Comparison of ENCODE assay signal across 9 cellular contexts in genomic region chr13:24605923-24606372, GRCh38.
DNase-seq lines count a peak whose midpoint lies in the region; FAIRE-seq and TF ChIP-seq lines count a peak whose summit lies in the region.
"Had no signal": no experiment of that assay in that cellular context is flagged by ENCODE, and none has a peak within 500 bp of the region (broad histone marks: within the 10 kb centered on the region; RNA-seq: fewer than 3 reads in every experiment).

No MANE protein-coding gene starts in this region.

- no peak overlapping the region for H3K27ac Mint-ChIP-seq in Caco-2 (ENCODE audit: unreplicated experiment)

- no peaks in the 10 kb centered on the region for H3K36me3 Mint-ChIP-seq in Caco-2 (ENCODE audit: insufficient read depth, unreplicated experiment)

- H3K4me1 Mint-ChIP-seq in Caco-2 (ENCODE audit: low read depth, unreplicated experiment): no peaks in the 10 kb centered on the region

- CTCF ChIA-PET in AG04449 (lab: Yijun Ruan, JAX): interaction anchor here (0.6 to 7.5 kb wide), 22 partner anchors 9 to 362 kb away, joined by 3 to 119 read pairs (median 4); no protein-coding TSS in a partner anchor
- CTCF ChIA-PET in Caco-2 (lab: Charles Lee): no interaction called here

- H3K36me3 ChIP-seq in fibroblast of lung (ENCODE audit: control insufficient read depth, insufficient read depth, low read length) (no peaks in the 10 kb centered on the region), Caco-2 (ENCODE audit: control insufficient read depth, insufficient read depth, low read length) (no peaks in the 10 kb centered on the region)

- no peak for FAIRE-seq in urothelium cell line (lab: Jason Lieb, UNC)

- H3K79me2 ChIP-seq in fibroblast of lung (ENCODE audit: control insufficient read depth, insufficient read depth, low read length): no peaks in the 10 kb centered on the region

- H3K4me1 ChIP-seq in fibroblast of lung (ENCODE audit: control insufficient read depth, extremely low read depth, insufficient read depth, low read length): no peaks in the 10 kb centered on the region
- H3K4me1 ChIP-seq in Caco-2: no peaks in the 10 kb centered on the region

- no peak overlapping the region for H3K4me2 ChIP-seq in fibroblast of lung (ENCODE audit: extremely low read depth, insufficient read depth, low read length)

- intact Hi-C loops in Caco-2 (cut with micrococcal nuclease; ENCODE audit: unreplicated experiment): no loop called here

- peak; percentile 27 for TF ChIP-seq CTCF in AG04449 (IDR thresholded peaks at IDR 0.05; ENCODE audit: insufficient read depth, low read length, missing control alignments)
- peak; percentile 34; the same call in 1 of the 2 replicates for TF ChIP-seq CTCF in GM12875 (IDR thresholded peaks at IDR 0.05; ENCODE audit: borderline replicate concordance, insufficient read depth, low read depth, low read length)
- TF ChIP-seq CTCF in fibroblast of lung (conservative IDR thresholded peaks at IDR 0.05 in 1 of 2, IDR thresholded peaks at IDR 0.05 in 1 of 2; ENCODE audit: low read depth in 1 of 2, low read length in 2 of 2): no peak
- no peak for TF ChIP-seq CTCF in Caco-2 (IDR thresholded peaks at IDR 0.05; ENCODE audit: insufficient read depth in 1 of 2, low read depth in 1 of 2, low read length in 1 of 2, severe bottlenecking in 1 of 2, unreplicated experiment in 1 of 2)

- no peaks in the 10 kb centered on the region for H3K27me3 ChIP-seq in fibroblast of lung (ENCODE audit: control insufficient read depth, insufficient read depth, low read length)
- H3K27me3 ChIP-seq in Caco-2 (replicated peaks; ENCODE audit: control insufficient read depth, insufficient read depth, low read length): no peaks in the 10 kb centered on the region

- no peak overlapping the region for H3K9ac ChIP-seq in fibroblast of lung (ENCODE audit: insufficient read depth, low read length)

- peaks cover 9% of the 10 kb centered on the region for H3K27me3 Mint-ChIP-seq in Caco-2 (ENCODE audit: insufficient read depth, unreplicated experiment)

- POLR2A ChIA-PET in AG04449 (lab: Yijun Ruan, JAX) (no interaction called here), Caco-2 (lab: Charles Lee) (no interaction called here)

- H4K20me1 ChIP-seq in fibroblast of lung (ENCODE audit: control insufficient read depth, extremely low read depth, insufficient read depth, low read length): no peaks in the 10 kb centered on the region

- DNase-seq in AG04449 (ENCODE audit: low read depth, low spot score): no peak
- DNase-seq in NCI-H748 (lab: John Stamatoyannopoulos, UW; ENCODE audit: unreplicated experiment): peak; percentile 83
- DNase-seq in fibroblast of lung (ENCODE audit: low read depth in 2 of 2): peak; percentile 24 to 31
- no peak for DNase-seq in medulla oblongata (ENCODE audit: extremely low spot score)
- no peak for DNase-seq in NCI-H1930 (lab: John Stamatoyannopoulos, UW)
- no peak for DNase-seq in urothelium cell line (ENCODE audit: low spot score)
- DNase-seq in Caco-2: no peak

- H2AFZ ChIP-seq in fibroblast of lung (ENCODE audit: low read length): no peak overlapping the region

- no peaks in the 10 kb centered on the region for H3K9me3 Mint-ChIP-seq in Caco-2 (ENCODE audit: unreplicated experiment)

- H3K4me3 Mint-ChIP-seq in Caco-2 (ENCODE audit: unreplicated experiment): no peak overlapping the region

- H3K9me3 ChIP-seq in fibroblast of lung (ENCODE audit: control insufficient read depth, insufficient read depth, low read depth, low read length) (no peaks in the 10 kb centered on the region), Caco-2 (no peaks in the 10 kb centered on the region)

- H3K27ac ChIP-seq in fibroblast of lung (ENCODE audit: insufficient read depth, low read length): no peak overlapping the region
- H3K27ac ChIP-seq: SK-N-MC had no signal

- no TSS peak for BruUV-seq in Caco-2 (replicated peaks; lab: Mats Ljungman, UMichigan)

- H3K4me3 ChIP-seq in AG04449 (ENCODE audit: low read depth, low read length) (no peak overlapping the region), GM12875 (ENCODE audit: low read depth, low read length) (no peak overlapping the region), fibroblast of lung (replicated peaks in 1 of 4; ENCODE audit: control extremely low read depth in 1 of 4, insufficient read depth in 1 of 4, low read depth in 3 of 4, low read length in 4 of 4) (no peak overlapping the region), Caco-2 (ENCODE audit: low read depth, low read length) (no peak overlapping the region)
- H3K4me3 ChIP-seq: SK-N-MC had no signal

Comparison
In these comparisons a context has a peak if more than half of its experiments do, and no peak if none do; other contexts are left out.
1. DNase-seq: peak in NCI-H748 (single experiment) and fibroblast of lung (2 of 2); none in AG04449 (single experiment), medulla oblongata (single experiment), NCI-H1930 (0 of 2), urothelium cell line (single experiment) and Caco-2 (0 of 2).
2. CTCF ChIP-seq: peak in AG04449 (single experiment) and GM12875 (single experiment); none in fibroblast of lung (0 of 2) and Caco-2 (0 of 2).